In genomic region chr1:109929588-109930251, GRCh38 we compare ENCODE assay signal across 14 cellular contexts. TPM values are rescaled to one million over a fixed set of nuclear protein-coding genes. Genes with fewer than 3 reads are reported as not detected.
A peak's percentile ranks its signal among the peaks of the same experiment; 100 is the strongest.
DNase-seq lines count a peak whose midpoint lies in the region; ATAC-seq and TF ChIP-seq lines count a peak whose summit lies in the region.
"Had no signal": no experiment of that assay in that cellular context is flagged by ENCODE, and none has a peak within 500 bp of the region (broad histone marks: within the 10 kb centered on the region; RNA-seq: fewer than 3 reads in every experiment).

No MANE protein-coding gene starts in this region.

- H3K36me3 ChIP-seq in sigmoid colon (peaks cover 17 to 46% (median 34%) of the 10 kb centered on the region in 4 donors), urinary bladder (ENCODE audit: insufficient read depth) (no peaks in the 10 kb centered on the region)

- H3K27me3 ChIP-seq in layer of hippocampus (ENCODE audit: control insufficient read depth, insufficient read depth, low read length) (no peaks in the 10 kb centered on the region), sigmoid colon (no peaks in the 10 kb centered on the region)
- H3K27me3 ChIP-seq: left lung had no signal

- peaks cover 4% of the 10 kb centered on the region for H3K27me3 Mint-ChIP-seq in activated naive CD8-positive, alpha-beta T cell treated with anti-CD3 and anti-CD28 coated beads, Interleukin-2, amount 10 ng/mL, durations not matched to agents 7 days and 5 days
- H3K27me3 Mint-ChIP-seq in activated naive CD8-positive, alpha-beta T cell treated with anti-CD3 and anti-CD28 coated beads, Interleukin-2, amount 50 U/mL, for 24 hours: no peaks in the 10 kb centered on the region
- H3K27me3 Mint-ChIP-seq: activated naive CD8-positive, alpha-beta T cell had no signal

- intact Hi-C loops in sigmoid colon (cut with DNase I): no loop called here

- H3K9me3 Mint-ChIP-seq in activated naive CD8-positive, alpha-beta T cell treated with anti-CD3 and anti-CD28 coated beads, Interleukin-2, amount 10 ng/mL, durations not matched to agents 7 days and 5 days: peaks cover 2% of the 10 kb centered on the region
- H3K9me3 Mint-ChIP-seq in activated naive CD8-positive, alpha-beta T cell treated with anti-CD3 and anti-CD28 coated beads, Interleukin-2, amount 50 U/mL, for 24 hours: no peaks in the 10 kb centered on the region
- H3K9me3 Mint-ChIP-seq: CD8-positive, alpha-beta T cell had no signal

- H3K27ac ChIP-seq in layer of hippocampus (ENCODE audit: low read depth, low read length): peak overlapping the region; percentile 40
- peak overlapping the region; percentile 74 to 83 (median 79) for H3K27ac ChIP-seq in sigmoid colon
- peak overlapping the region; percentile 64 for H3K27ac ChIP-seq in urinary bladder (ENCODE audit: low read depth)
- H3K27ac ChIP-seq: epithelial cell of prostate, SK-N-MC had no signal

- H3K4me1 ChIP-seq in sigmoid colon (peaks cover 0 to 68% (median 55%) of the 10 kb centered on the region in 4 donors), urinary bladder (ENCODE audit: insufficient read depth) (no peaks in the 10 kb centered on the region)

- TF ChIP-seq EP300 in sigmoid colon (IDR thresholded peaks at IDR 0.05): no peak

- H3K36me3 Mint-ChIP-seq in activated naive CD8-positive, alpha-beta T cell treated with anti-CD3 and anti-CD28 coated beads, Interleukin-2, amount 10 ng/mL, durations not matched to agents 7 days and 5 days: peaks cover 30% of the 10 kb centered on the region
- peaks cover 25% of the 10 kb centered on the region for H3K36me3 Mint-ChIP-seq in activated naive CD8-positive, alpha-beta T cell treated with anti-CD3 and anti-CD28 coated beads, Interleukin-2, amount 50 U/mL, for 24 hours (ENCODE audit: low read depth)

- no peak overlapping the region for H3K4me3 Mint-ChIP-seq in activated naive CD8-positive, alpha-beta T cell treated with anti-CD3 and anti-CD28 coated beads, Interleukin-2, amount 10 ng/mL, durations not matched to agents 7 days and 5 days
- H3K4me3 Mint-ChIP-seq in activated naive CD8-positive, alpha-beta T cell treated with anti-CD3 and anti-CD28 coated beads, Interleukin-2, amount 50 U/mL, for 24 hours: no peak overlapping the region
- H3K4me3 Mint-ChIP-seq: activated naive CD8-positive, alpha-beta T cell; CD8-positive, alpha-beta T cell had no signal

- WGBS in sigmoid colon, 2 donors: 89 to 92% methylated on average over 11 of the region's 11 CpGs
- 84% methylated on average over 11 of the region's 11 CpGs for WGBS in urinary bladder

- no peak for TF ChIP-seq CTCF in sigmoid colon (IDR thresholded peaks at IDR 0.05)

- no peak for ATAC-seq in activated naive CD8-positive, alpha-beta T cell treated with anti-CD3 and anti-CD28 coated beads, Interleukin-2, amount 10 ng/mL, durations not matched to agents 7 days and 5 days (ENCODE audit: low read depth)
- no peak for ATAC-seq in activated naive CD8-positive, alpha-beta T cell treated with anti-CD3 and anti-CD28 coated beads, Interleukin-2, amount 50 U/mL, for 24 hours
- ATAC-seq: CD8-positive, alpha-beta T cell; left lung had no signal

- POLR2A ChIA-PET in activated naive CD8-positive, alpha-beta T cell treated with anti-CD3 and anti-CD28 coated beads, Interleukin-2, amount 10 ng/mL, durations not matched to agents 7 days and 5 days (lab: Charles Lee): no interaction called here

- DNase-seq in activated naive CD8-positive, alpha-beta T cell treated with anti-CD3 and anti-CD28 coated beads, Interleukin-2, amount 10 ng/mL, durations not matched to agents 7 days and 5 days: no peak
- DNase-seq in activated naive CD8-positive, alpha-beta T cell treated with anti-CD3 and anti-CD28 coated beads, Interleukin-2, amount 50 U/mL, for 24 hours: no peak
- no peak for DNase-seq in sigmoid colon
- DNase-seq in LoVo (ENCODE audit: low spot score): no peak
- no peak for DNase-seq in activated CD8-positive, alpha-beta memory T cell treated with anti-CD3 and anti-CD28 coated beads, Interleukin-2, amount 50 U/mL, for 48 hours
- no peak for DNase-seq in NCI-H69 (lab: John Stamatoyannopoulos, UW)
- DNase-seq: CD8-positive, alpha-beta T cell; left lung; NCI-H2081 had no signal

- H3K4me1 Mint-ChIP-seq in activated naive CD8-positive, alpha-beta T cell treated with anti-CD3 and anti-CD28 coated beads, Interleukin-2, amount 10 ng/mL, durations not matched to agents 7 days and 5 days: peaks cover 13% of the 10 kb centered on the region
- peaks cover 4% of the 10 kb centered on the region for H3K4me1 Mint-ChIP-seq in activated naive CD8-positive, alpha-beta T cell treated with anti-CD3 and anti-CD28 coated beads, Interleukin-2, amount 50 U/mL, for 24 hours

- H3K9me3 ChIP-seq in sigmoid colon: no peaks in the 10 kb centered on the region
- H3K9me3 ChIP-seq: left lung had no signal

- TF ChIP-seq POLR2A in sigmoid colon (IDR thresholded peaks at IDR 0.05): no peak

- H3K27ac Mint-ChIP-seq in activated naive CD8-positive, alpha-beta T cell treated with anti-CD3 and anti-CD28 coated beads, Interleukin-2, amount 10 ng/mL, durations not matched to agents 7 days and 5 days: peak overlapping the region; percentile 12
- no peak overlapping the region for H3K27ac Mint-ChIP-seq in activated naive CD8-positive, alpha-beta T cell treated with anti-CD3 and anti-CD28 coated beads, Interleukin-2, amount 50 U/mL, for 24 hours
- H3K27ac Mint-ChIP-seq: activated naive CD8-positive, alpha-beta T cell; CD8-positive, alpha-beta T cell had no signal

- H3K4me3 ChIP-seq in sigmoid colon: no peak overlapping the region
- no peak overlapping the region for H3K4me3 ChIP-seq in urinary bladder (ENCODE audit: low read depth, low read length)
- H3K4me3 ChIP-seq: left lung, SK-N-MC had no signal

RNA-seq across cellular contexts. Expression of gene CSF1, which starts 19.1 kb away (rescaled TPM):
- 10 to 100 TPM; 42.7 to 45.1 TPM for total RNA-seq in activated naive CD8-positive, alpha-beta T cell treated with anti-CD3 and anti-CD28 coated beads, Interleukin-2, amount 10 ng/mL, durations not matched to agents 7 days and 5 days
- 100 to 1,000 TPM in 1 of 4 donors, 10 to 100 TPM in 3; 21.8 to 118 (median 47.5) TPM for total RNA-seq in sigmoid colon
- 10 to 100 TPM in 1 of 3 donors, 1 to 10 TPM in 2; 3.0 to 15.0 (median 3.7) TPM for polyA plus RNA-seq in sigmoid colon
- total RNA-seq in urinary bladder: 10.9 TPM
- 56.2 TPM for polyA plus RNA-seq in urinary bladder

RNA-seq across cellular contexts. Expression of gene AHCYL1, which starts 54.8 kb away (rescaled TPM):
- 10 to 100 TPM; 53.6 to 55.4 TPM for total RNA-seq in activated naive CD8-positive, alpha-beta T cell treated with anti-CD3 and anti-CD28 coated beads, Interleukin-2, amount 10 ng/mL, durations not matched to agents 7 days and 5 days
- 10 to 100 TPM; 58.2 to 76.7 (median 73.4) TPM for total RNA-seq in sigmoid colon
- polyA plus RNA-seq in sigmoid colon: 10 to 100 TPM; 42.6 to 57.3 (median 49.1) TPM
- total RNA-seq in urinary bladder: 46.2 TPM
- 68.1 TPM for polyA plus RNA-seq in urinary bladder
